1 cellular context compared by ENCODE assay signal in the genomic region with DNA sequence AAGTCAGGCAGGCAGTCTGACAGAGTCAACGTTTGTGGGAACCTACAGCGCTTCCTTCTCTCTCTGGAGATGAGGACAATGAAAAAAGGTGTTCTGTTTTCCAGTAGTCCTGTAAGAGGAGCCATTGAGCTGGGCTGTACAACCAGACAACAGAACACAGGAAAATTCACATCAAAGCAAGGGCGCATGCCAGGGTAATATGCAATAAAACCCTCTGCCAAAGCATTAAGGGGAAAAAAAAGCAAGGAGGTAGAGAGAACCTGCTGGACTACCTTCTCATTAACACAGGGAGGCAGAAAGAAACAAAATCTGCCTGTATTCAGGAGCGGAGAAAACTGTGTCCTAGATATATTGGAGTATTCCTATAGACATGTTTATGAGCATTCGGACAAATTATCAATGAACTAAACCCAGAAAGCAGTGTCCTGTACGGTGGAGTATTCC.
TF ChIP-seq lines count a peak whose summit lies in the region.

No MANE protein-coding gene starts in this region.

TF ChIP-seq in HepG2, 621 proteins besides CTCF, POLR2A, EP300 and RAD21 (continues in another document):
- TF ChIP-seq TRIM22 (IDR thresholded peaks at IDR 0.05) (no peak), ZSCAN29 (CRISPR knock-in tag; conservative IDR thresholded peaks at IDR 0.05) (peak; percentile 65; the same call in 1 of the 2 replicates), TEAD3 (CRISPR knock-in tag; optimal IDR thresholded peaks at IDR 0.05; ENCODE audit: borderline replicate concordance) (peak; percentile 66), CBX5 (CRISPR knock-in tag; IDR thresholded peaks at IDR 0.05; ENCODE audit: borderline replicate concordance) (peak; percentile 38; the same call in 1 of the 2 replicates), ZNF816 (CRISPR knock-in tag; IDR thresholded peaks at IDR 0.05; ENCODE audit: borderline replicate concordance) (peak; percentile 70; the same call in 1 of the 2 replicates), SMAD3 (CRISPR knock-in tag; IDR thresholded peaks at IDR 0.05) (no peak), TBX2 (CRISPR knock-in tag; IDR thresholded peaks at IDR 0.05; ENCODE audit: borderline replicate concordance) (peak; percentile 42; the same call in 1 of the 2 replicates), HOXA5 (CRISPR knock-in tag; IDR thresholded peaks at IDR 0.05) (0 out of 2 replicates have a peak, but pooled peaks have one; percentile 49), HIC2 (CRISPR knock-in tag; IDR thresholded peaks at IDR 0.05; ENCODE audit: low read depth) (0 out of 2 replicates have a peak, but pooled peaks have one; percentile 13), MEIS1 (CRISPR knock-in tag; IDR thresholded peaks at IDR 0.05; ENCODE audit: borderline replicate concordance) (0 out of 2 replicates have a peak, but pooled peaks have one; percentile 47), HDAC1 (CRISPR knock-in tag; IDR thresholded peaks at IDR 0.05) (peak; percentile 58; the same call in 1 of the 2 replicates), MED1 (CRISPR knock-in tag; IDR thresholded peaks at IDR 0.05) (peak; percentile 20; the same call in 1 of the 2 replicates), ZNF792 (CRISPR knock-in tag; IDR thresholded peaks at IDR 0.05) (0 out of 2 replicates have a peak, but pooled peaks have one; percentile 35), FOXJ3 (CRISPR knock-in tag; IDR thresholded peaks at IDR 0.05; ENCODE audit: borderline replicate concordance) (0 out of 2 replicates have a peak, but pooled peaks have one; percentile 24), HOXD1 (CRISPR knock-in tag; IDR thresholded peaks at IDR 0.05) (no peak), TARDBP (CRISPR knock-in tag; IDR thresholded peaks at IDR 0.05) (0 out of 2 replicates have a peak, but pooled peaks have one; percentile 8), ATF7-NPFF (CRISPR knock-in tag; IDR thresholded peaks at IDR 0.05; ENCODE audit: low read depth) (no peak), SOX5 (CRISPR knock-in tag; IDR thresholded peaks at IDR 0.05; ENCODE audit: borderline replicate concordance) (peak; percentile 54; the same call in 1 of the 2 replicates), PAXIP1 (CRISPR knock-in tag; conservative IDR thresholded peaks at IDR 0.05) (peak; percentile 39; the same call in 1 of the 2 replicates), JUND (CRISPR knock-in tag; IDR thresholded peaks at IDR 0.05) (no peak), THAP11 (CRISPR knock-in tag; IDR thresholded peaks at IDR 0.05) (0 out of 2 replicates have a peak, but pooled peaks have one; percentile 14), ELF4 (CRISPR knock-in tag; IDR thresholded peaks at IDR 0.05; ENCODE audit: borderline replicate concordance) (peak; percentile 43; the same call in 1 of the 2 replicates), ZNF670 (CRISPR knock-in tag; IDR thresholded peaks at IDR 0.05; ENCODE audit: borderline replicate concordance) (0 out of 2 replicates have a peak, but pooled peaks have one; percentile 42), SAP130 (CRISPR knock-in tag; IDR thresholded peaks at IDR 0.05; ENCODE audit: low read depth) (peak; percentile 81), GLI4 (CRISPR knock-in tag; IDR thresholded peaks at IDR 0.05; ENCODE audit: borderline replicate concordance) (no peak), RFX5 (IDR thresholded peaks at IDR 0.05; ENCODE audit: low read depth, low read length) (no peak), HMGXB4 (CRISPR knock-in tag; IDR thresholded peaks at IDR 0.05; ENCODE audit: borderline replicate concordance in 1 of 2, low read depth in 1 of 2) (peak in 1 of 2 experiments; percentile 78; a peak in 1 of 4 replicates), GFI1 (CRISPR knock-in tag; IDR thresholded peaks at IDR 0.05; ENCODE audit: borderline replicate concordance) (0 out of 2 replicates have a peak, but pooled peaks have one; percentile 6), ZFP36 (IDR thresholded peaks at IDR 0.05; ENCODE audit: borderline replicate concordance, low read depth, low read length, partially characterized antibody) (no peak), HDAC2 (CRISPR knock-in tag; IDR thresholded peaks at IDR 0.05) (0 out of 2 replicates have a peak, but pooled peaks have one; percentile 48), ZNF644 (CRISPR knock-in tag; IDR thresholded peaks at IDR 0.05; ENCODE audit: low read depth) (0 out of 2 replicates have a peak, but pooled peaks have one; percentile 11), ZNF652 (CRISPR knock-in tag; IDR thresholded peaks at IDR 0.05; ENCODE audit: borderline replicate concordance, low read depth) (peak; percentile 16; the same call in 1 of the 2 replicates), SAFB2 (CRISPR knock-in tag; IDR thresholded peaks at IDR 0.05; ENCODE audit: borderline replicate concordance, low read depth) (no peak), FOXA3 (CRISPR knock-in tag; IDR thresholded peaks at IDR 0.05) (0 out of 2 replicates have a peak, but pooled peaks have one; percentile 13), BCL6 (CRISPR knock-in tag; IDR thresholded peaks at IDR 0.05) (peak; percentile 12; the same call in 1 of the 2 replicates), ARID5B (CRISPR knock-in tag; IDR thresholded peaks at IDR 0.05) (peak; percentile 40; the same call in 1 of the 2 replicates), REST (IDR thresholded peaks at IDR 0.05; ENCODE audit: borderline replicate concordance in 1 of 2, low read depth in 1 of 2, low read length in 2 of 2) (no peak), TRIM24 (CRISPR knock-in tag; IDR thresholded peaks at IDR 0.05) (no peak), ZNF790 (CRISPR knock-in tag; IDR thresholded peaks at IDR 0.05; ENCODE audit: borderline replicate concordance) (no peak)
